In genomic region chr3:44476963-44477311, GRCh38 we compare ENCODE assay signal across 8 cellular contexts. TPM values are rescaled to one million over a fixed set of nuclear protein-coding genes. Genes with fewer than 3 reads are reported as not detected.
DNase-seq lines count a peak whose midpoint lies in the region; ATAC-seq and TF ChIP-seq lines count a peak whose summit lies in the region.

No MANE protein-coding gene starts in this region.

- H2BK5ac ChIP-seq in neuronal stem cell (ENCODE audit: low read length) = no peak overlapping the region

- H3K4me3 ChIP-seq in NT2/D1 (ENCODE audit: insufficient read length, low read depth) (peak overlapping the region; percentile 62), neuronal stem cell (ENCODE audit: low read length in 2 of 2) (peak overlapping the region; percentile 73 to 82)

- intact Hi-C loops in CD4-positive, alpha-beta T cell (cut with DNase I, micrococcal nuclease) = loop anchor here (1.0 to 10.0 kb wide), 6 partner anchors 33 to 284 kb away; partner anchors contain the start of genes TCAIM (in 2 of the 2), KIAA1143 (in 1 of the 2), KIF15 (in 1 of the 2) and ZNF197 (in 1 of the 2)

- no CpG with 5 or more reads among the region's 5 CpGs for WGBS in neuronal stem cell (ENCODE audit: extremely low coverage in 2 of 2, insufficient read length in 2 of 2, insufficient replicate concordance in 1 of 2), 2 donors

- H3K36me3 Mint-ChIP-seq in CD4-positive, alpha-beta T cell (ENCODE audit: low read depth) = peaks cover 5% of the 10 kb centered on the region
- peaks cover 3% of the 10 kb centered on the region for H3K36me3 Mint-ChIP-seq in endothelial cell (ENCODE audit: low read depth, unreplicated experiment)

- H3K9ac ChIP-seq in NT2/D1 (ENCODE audit: insufficient read length, low read depth) (peak overlapping the region; percentile 71), neuronal stem cell (ENCODE audit: low read depth, low read length, poor library complexity) (no peak overlapping the region)

- no peak overlapping the region for H3K14ac ChIP-seq in neuronal stem cell (ENCODE audit: low read length)

- H3K36me3 ChIP-seq in NT2/D1 (ENCODE audit: insufficient read depth, insufficient read length, low read length) (no peaks in the 10 kb centered on the region), neuronal stem cell (replicated peaks in 1 of 2; ENCODE audit: control insufficient read depth in 2 of 2, insufficient read depth in 2 of 2, low read length in 2 of 2) (peaks cover 0 to 19% of the 10 kb centered on the region in 2 donors)

- H3K4me1 ChIP-seq in NT2/D1 (ENCODE audit: insufficient read depth, insufficient read length) = no peaks in the 10 kb centered on the region
- peaks cover 5 to 7% of the 10 kb centered on the region in 2 donors for H3K4me1 ChIP-seq in neuronal stem cell (ENCODE audit: control insufficient read depth in 2 of 2, insufficient read depth in 1 of 2, low read depth in 1 of 2, low read length in 2 of 2)

- H3K4ac ChIP-seq in neuronal stem cell (ENCODE audit: low read length) = no peak overlapping the region

- no peaks in the 10 kb centered on the region for H3K79me1 ChIP-seq in neuronal stem cell (ENCODE audit: low read depth, low read length)

- no peak overlapping the region for H4K91ac ChIP-seq in neuronal stem cell (ENCODE audit: low read depth, low read length, poor library complexity)

- no peaks in the 10 kb centered on the region for H3K9me3 Mint-ChIP-seq in CD4-positive, alpha-beta T cell
- no peaks in the 10 kb centered on the region for H3K9me3 Mint-ChIP-seq in endothelial cell (ENCODE audit: unreplicated experiment)

- no peaks in the 10 kb centered on the region for H3K27me3 Mint-ChIP-seq in CD4-positive, alpha-beta T cell
- peaks cover 1% of the 10 kb centered on the region for H3K27me3 Mint-ChIP-seq in endothelial cell (ENCODE audit: unreplicated experiment)

- H2AFZ ChIP-seq in neuronal stem cell (ENCODE audit: low read length) = peak overlapping the region; percentile 98

- H3K27ac Mint-ChIP-seq in CD4-positive, alpha-beta T cell = peak overlapping the region; percentile 93
- H3K27ac Mint-ChIP-seq in endothelial cell (ENCODE audit: unreplicated experiment) = no peak overlapping the region

- no peak overlapping the region for H3K23ac ChIP-seq in neuronal stem cell (ENCODE audit: low read depth, low read length, poor library complexity)

- TF ChIP-seq CTCF in CD4-positive, alpha-beta T cell (IDR thresholded peaks at IDR 0.05) = no peak
- TF ChIP-seq CTCF in endothelial cell (IDR thresholded peaks at IDR 0.05; ENCODE audit: unreplicated experiment) = no peak

- H3K4me1 Mint-ChIP-seq in CD4-positive, alpha-beta T cell (ENCODE audit: low read depth) = peaks cover 42% of the 10 kb centered on the region
- peaks cover 11% of the 10 kb centered on the region for H3K4me1 Mint-ChIP-seq in endothelial cell (ENCODE audit: unreplicated experiment)

- no peak overlapping the region for H3K18ac ChIP-seq in neuronal stem cell (ENCODE audit: low read length)

- H2AK5ac ChIP-seq in neuronal stem cell (ENCODE audit: low read depth, low read length) = no peak overlapping the region

- no peak overlapping the region for H4K8ac ChIP-seq in neuronal stem cell (ENCODE audit: low read depth, low read length)

- peak overlapping the region; percentile 56 for H3K27ac ChIP-seq in CD4-positive, alpha-beta T cell (ENCODE audit: low read depth, low read length)
- H3K27ac ChIP-seq in neuronal stem cell (replicated peaks; ENCODE audit: low read length) = no peak overlapping the region

- H3K27me3 ChIP-seq in CD4-positive, alpha-beta T cell (ENCODE audit: control insufficient read depth, insufficient read depth, low read length) = no peaks in the 10 kb centered on the region
- no peaks in the 10 kb centered on the region for H3K27me3 ChIP-seq in NT2/D1 (ENCODE audit: insufficient read depth, insufficient read length)
- H3K27me3 ChIP-seq in neuronal stem cell (ENCODE audit: control insufficient read depth in 3 of 3, insufficient read depth in 3 of 3, low read depth in 1 of 3, low read length in 3 of 3) = no peaks in the 10 kb centered on the region

- H2BK15ac ChIP-seq in neuronal stem cell (ENCODE audit: low read length) = no peak overlapping the region

- POLR2A ChIA-PET in CD4-positive, alpha-beta T cell (lab: Charles Lee) = interaction anchor here (0.9 to 1.0 kb wide), 3 partner anchors 33 to 139 kb away, joined by 3 to 5 read pairs (median 5); partner anchors contain the start of gene TCAIM

- H3K4me2 ChIP-seq in neuronal stem cell (ENCODE audit: insufficient read depth, low read length, poor library complexity, severe bottlenecking) = no peak overlapping the region

- no peak overlapping the region for H2BK12ac ChIP-seq in neuronal stem cell (ENCODE audit: low read length)

- no peak for ATAC-seq in CD4-positive, alpha-beta T cell (ENCODE audit: poor library complexity)
- ATAC-seq in HG02763 (IDR thresholded peaks at IDR 0.05; ENCODE audit: unreplicated experiment) = no peak

- H3K4me3 Mint-ChIP-seq in CD4-positive, alpha-beta T cell = peak overlapping the region; percentile 91
- peak overlapping the region; percentile 93 for H3K4me3 Mint-ChIP-seq in endothelial cell (ENCODE audit: unreplicated experiment)

- no peaks in the 10 kb centered on the region for H3K9me3 ChIP-seq in CD4-positive, alpha-beta T cell (ENCODE audit: control insufficient read depth, low read length)
- H3K9me3 ChIP-seq in NT2/D1 (ENCODE audit: insufficient read depth, low read length) (no peaks in the 10 kb centered on the region), neuronal stem cell (replicated peaks in 1 of 2; ENCODE audit: control insufficient read depth in 2 of 2, insufficient read depth in 1 of 2, low read depth in 1 of 2, low read length in 2 of 2) (peaks cover 0 to 3% of the 10 kb centered on the region in 2 donors)

- no peak for DNase-seq in CD4-positive, alpha-beta T cell
- no peak for DNase-seq in NT2/D1 (ENCODE audit: low read depth, low spot score)
- DNase-seq in endothelial cell (ENCODE audit: low spot score) = no peak
- DNase-seq in neuronal stem cell (ENCODE audit: low spot score) = no peak
- DNase-seq in iPS-NIHi7 (ENCODE audit: extremely low spot score) = no peak
- no peak for DNase-seq in glomerular visceral epithelial cell (ENCODE audit: extremely low spot score)
- no peak for DNase-seq in activated gamma-delta T cell (lab: John Stamatoyannopoulos, UW)

- CTCF ChIA-PET in CD4-positive, alpha-beta T cell (lab: Charles Lee) = no interaction called here

- H2BK120ac ChIP-seq in neuronal stem cell (ENCODE audit: low read depth, low read length) = no peak overlapping the region

RNA-seq across cellular contexts. Expression of gene ZNF445, which starts 0.5 kb away (rescaled TPM):
- total RNA-seq in CD4-positive, alpha-beta T cell = 1 to 10 TPM; 6.1 to 6.6 TPM
- total RNA-seq in endothelial cell (ENCODE audit: unreplicated experiment) = 31.5 TPM
- polyA plus RNA-seq in neuronal stem cell (2013, experiment 1 of 2) = 11.3 TPM
- polyA plus RNA-seq in neuronal stem cell (2013, experiment 2 of 2) = 11.5 TPM
